In the genomic region with DNA sequence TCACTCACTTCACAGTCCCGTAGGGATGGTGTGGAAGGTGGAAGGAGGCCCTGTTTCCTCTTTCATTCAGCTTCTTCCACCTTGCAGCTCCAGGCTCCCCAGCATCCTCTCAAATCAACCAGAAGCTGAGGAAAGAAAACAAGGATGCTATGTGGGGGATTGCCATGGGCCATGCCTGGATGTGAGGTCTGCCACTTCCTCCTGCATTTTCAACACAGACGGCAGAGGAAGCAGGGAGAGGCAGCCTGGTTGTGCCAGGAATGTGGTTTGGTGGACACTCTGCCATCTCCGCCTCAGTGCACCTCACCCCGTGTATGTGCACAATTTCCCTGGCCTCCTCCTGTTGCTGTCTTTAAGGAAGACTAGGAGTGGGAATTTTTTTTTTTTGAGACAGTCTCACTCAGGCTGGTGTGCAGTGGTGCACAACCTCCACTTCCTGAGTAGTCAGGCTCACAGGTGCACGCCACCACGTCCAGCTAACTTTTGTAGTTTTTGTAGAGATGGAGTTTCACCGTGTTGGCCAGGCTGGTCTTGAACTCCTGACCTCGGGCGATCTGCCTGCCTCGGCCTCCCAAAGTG, we compare ENCODE assay signal across 30 cellular contexts.
"Had no signal": no experiment of that assay in that cellular context is flagged by ENCODE, and none has a peak within 500 bp of the region (broad histone marks: within the 10 kb centered on the region; RNA-seq: fewer than 3 reads in every experiment).

No MANE protein-coding gene starts in this region.

- H3K4me3 ChIP-seq: psoas muscle, right atrium auricular region, smooth muscle cell, uterus had no signal

- H2AFZ ChIP-seq: parathyroid adenoma had no signal

- H3K36me3 ChIP-seq: right atrium auricular region, uterus had no signal

- H3K4me1 Mint-ChIP-seq: naive thymus-derived CD4-positive, alpha-beta T cell; stimulated activated memory B cell treated with anti-CD40 and anti-IgM and Interleukin-4, amounts not matched to agents 10 μg/mL and 1 μg/mL and 100 μg/mL, for 72 hours; stimulated activated naive CD8-positive, alpha-beta T cell treated with anti-CD3 and anti-CD28 coated beads, Interleukin-15, amount 100 ng/mL, for 72 hours had no signal

- H3K4me1 ChIP-seq: parathyroid adenoma, psoas muscle, right atrium auricular region, uterus had no signal

- H3K36me3 Mint-ChIP-seq: activated naive CD8-positive, alpha-beta T cell; naive thymus-derived CD4-positive, alpha-beta T cell; stimulated activated memory B cell treated with anti-CD40 and anti-IgM and Interleukin-4, amounts not matched to agents 10 μg/mL and 1 μg/mL and 100 μg/mL, for 72 hours; type B pancreatic cell had no signal

- H3K9me3 Mint-ChIP-seq: activated T-cell treated with anti-CD3 and anti-CD28 coated beads, Interleukin-2, amount 50 U/mL, for 72 hours; stimulated activated memory B cell treated with anti-CD40 and anti-IgM and Interleukin-4, amounts not matched to agents 10 μg/mL and 1 μg/mL and 100 μg/mL, for 72 hours; type B pancreatic cell had no signal

- H3K79me2 ChIP-seq: parathyroid adenoma had no signal

- H3K4me2 ChIP-seq: smooth muscle cell had no signal

- H3K27ac Mint-ChIP-seq: activated naive CD8-positive, alpha-beta T cell; activated T-cell treated with anti-CD3 and anti-CD28 coated beads, Interleukin-2, amount 50 U/mL, for 72 hours; naive thymus-derived CD4-positive, alpha-beta T cell; stimulated activated memory B cell treated with anti-CD40 and anti-IgM and Interleukin-4, amounts not matched to agents 10 μg/mL and 1 μg/mL and 100 μg/mL, for 72 hours; stimulated activated naive CD8-positive, alpha-beta T cell treated with anti-CD3 and anti-CD28 coated beads, Interleukin-15, amount 100 ng/mL, for 72 hours; type B pancreatic cell had no signal

- ATAC-seq: activated T-cell treated with anti-CD3 and anti-CD28 coated beads, Interleukin-2, amount 50 U/mL, for 72 hours; naive thymus-derived CD4-positive, alpha-beta T cell; psoas muscle; stimulated activated memory B cell treated with anti-CD40 and anti-IgM and Interleukin-4, amounts not matched to agents 10 μg/mL and 1 μg/mL and 100 μg/mL, for 72 hours; stimulated activated naive CD8-positive, alpha-beta T cell treated with anti-CD3 and anti-CD28 coated beads, Interleukin-15, amount 100 ng/mL, for 72 hours had no signal

- DNase-seq: activated CD4-positive, alpha-beta T cell treated with anti-CD3 and anti-CD28 coated beads for 4 hours; activated CD4-positive, alpha-beta T cell treated with anti-CD3 and anti-CD28 coated beads, Interleukin-2, amount 50 U/mL, for 4 hours; activated naive CD4-positive, alpha-beta T cell treated with Interleukin-2 at 50 U/mL for 16 hours; activated T-cell treated with anti-CD3 and anti-CD28 coated beads for 4 hours; activated T-cell treated with anti-CD3 and anti-CD28 coated beads, Interleukin-2, amount 50 U/mL, for 72 hours; anterior cingulate cortex; dermis blood vessel endothelial cell; effector CD4-positive, alpha-beta T cell; glutamatergic neuron; hippocampal formation; kidney; midbrain; naive thymus-derived CD4-positive, alpha-beta T cell; occipital lobe; psoas muscle; stimulated activated CD4-positive, alpha-beta T cell treated with anti-CD3 and anti-CD28 coated beads, Interleukin-1b, Interleukin-23, amount 100 ng/mL, for 48 hours; stimulated activated CD4-positive, alpha-beta T cell treated with anti-CD3 and anti-CD28 coated beads, Interleukin-4, amount 100 ng/mL, for 4 hours; stimulated activated CD8-positive, alpha-beta memory T cell treated with anti-CD3 and anti-CD28 coated beads, Interleukin-4, amount 100 ng/mL, for 48 hours; stimulated activated naive CD8-positive, alpha-beta T cell treated with anti-CD3 and anti-CD28 coated beads, Interleukin-15, amount 100 ng/mL, for 72 hours; substantia nigra; uterus had no signal

- H3K9ac ChIP-seq: parathyroid adenoma had no signal

- H3K9me3 ChIP-seq: psoas muscle, right atrium auricular region, uterus had no signal

- H3K27me3 ChIP-seq: right atrium auricular region, uterus had no signal

- H3K27ac ChIP-seq: epithelial cell of prostate, parathyroid adenoma, psoas muscle, right atrium auricular region, uterus, VCaP had no signal

- H3K4me3 Mint-ChIP-seq: activated naive CD8-positive, alpha-beta T cell; activated T-cell treated with anti-CD3 and anti-CD28 coated beads, Interleukin-2, amount 50 U/mL, for 72 hours; naive thymus-derived CD4-positive, alpha-beta T cell; neural crest cell; stimulated activated memory B cell treated with anti-CD40 and anti-IgM and Interleukin-4, amounts not matched to agents 10 μg/mL and 1 μg/mL and 100 μg/mL, for 72 hours; stimulated activated naive CD8-positive, alpha-beta T cell treated with anti-CD3 and anti-CD28 coated beads, Interleukin-15, amount 100 ng/mL, for 72 hours; type B pancreatic cell had no signal
